Comparison of ENCODE assay signal across 1 cellular context in genomic region chr2:128145651-128146050, GRCh38.
TF ChIP-seq lines count a peak whose summit lies in the region.

No MANE protein-coding gene starts in this region.

TF ChIP-seq in IMR-90, 13 proteins besides CTCF, POLR2A, EP300 and RAD21 (continued from another document):
- TF ChIP-seq SMC3 (IDR thresholded peaks at IDR 0.05; ENCODE audit: low read depth, low read length) (no peak), MAFK (IDR thresholded peaks at IDR 0.05; ENCODE audit: low read depth, low read length) (no peak), USF2 (IDR thresholded peaks at IDR 0.05; ENCODE audit: low read depth, low read length) (no peak), BHLHE40 (IDR thresholded peaks at IDR 0.05; ENCODE audit: low read depth, low read length) (no peak)
